ENCODE assay signal across 10 cellular contexts in the genomic region with DNA sequence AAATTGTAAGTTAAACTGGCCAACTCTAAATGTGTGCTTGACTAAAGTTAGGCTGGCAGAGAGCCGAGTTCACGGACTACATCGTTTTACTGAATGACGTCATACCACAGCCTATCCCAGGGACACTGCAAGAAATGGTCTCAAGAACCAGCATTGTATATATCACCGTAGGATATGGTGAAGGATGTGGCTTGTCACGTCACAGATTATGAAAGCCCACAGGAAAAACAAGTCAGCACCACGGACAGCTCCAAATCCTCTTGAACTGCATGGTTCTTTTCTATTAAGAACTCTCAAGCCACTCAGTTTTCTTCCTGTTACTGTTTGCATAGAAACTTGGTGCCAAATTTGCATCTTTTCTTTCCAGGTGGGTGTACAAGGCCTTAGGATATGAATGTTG.
DNase-seq lines count a peak whose midpoint lies in the region; ATAC-seq, FAIRE-seq and TF ChIP-seq lines count a peak whose summit lies in the region.
"Had no signal": no experiment of that assay in that cellular context is flagged by ENCODE, and none has a peak within 500 bp of the region (broad histone marks: within the 10 kb centered on the region; RNA-seq: fewer than 3 reads in every experiment).

No MANE protein-coding gene starts in this region.

- POLR2A ChIA-PET in PC-3 (lab: Charles Lee; ENCODE audit: unreplicated experiment), result no interaction called here

- no peaks in the 10 kb centered on the region for H3K79me2 ChIP-seq in PC-3 (ENCODE audit: low read length)
- H3K79me2 ChIP-seq: parathyroid adenoma had no signal

- no peaks in the 10 kb centered on the region for H3K36me3 ChIP-seq in PC-3 (ENCODE audit: low read depth, low read length)

- peaks cover 2% of the 10 kb centered on the region for H3K4me1 ChIP-seq in PC-3 (ENCODE audit: insufficient read depth, low read length)

- DNase-seq in GM18507 (ENCODE audit: extremely low spot score, insufficient read length, low read depth) (peak; percentile 18), PC-3 (peak; percentile 59), hepatic stellate cell (ENCODE audit: low spot score) (peak; percentile 29), NCI-H146 (lab: John Stamatoyannopoulos, UW) (no peak), retina (no peak), GF-D8 (lab: John Stamatoyannopoulos, UW) (no peak)
- DNase-seq in activated effector memory CD4-positive, alpha-beta T cell treated with anti-CD3 and anti-CD28 coated beads, Interleukin-2, amount 50 U/mL, for 16 hours, result peak; percentile 74
- DNase-seq in stimulated activated CD4-positive, alpha-beta T cell treated with anti-CD3 and anti-CD28 coated beads, Interleukin-4, amount 100 ng/mL, for 1 hour, result peak; percentile 29

- no peak overlapping the region for H3K4me2 ChIP-seq in PC-3 (ENCODE audit: low read length)

- no peaks in the 10 kb centered on the region for H3K27me3 ChIP-seq in PC-3 (ENCODE audit: low read length)

- no peak for ATAC-seq in PC-3
- ATAC-seq: Panc1 had no signal

- H3K9me3 ChIP-seq in PC-3 (ENCODE audit: low read length), result no peaks in the 10 kb centered on the region

- intact Hi-C loops in PC-3 (cut with micrococcal nuclease), result no loop called here

- FAIRE-seq in GM18507 (lab: Jason Lieb, UNC), result peak; percentile 58

- no peak overlapping the region for H3K9ac ChIP-seq in PC-3 (ENCODE audit: low read length)
- H3K9ac ChIP-seq: parathyroid adenoma had no signal

- BruUV-seq in PC-3 (replicated peaks; lab: Mats Ljungman, UMichigan), result no TSS peak

- no peak for TF ChIP-seq CTCF in PC-3 (conservative IDR thresholded peaks at IDR 0.05; ENCODE audit: low read depth, low read length)

- H3K27ac ChIP-seq in PC-3 (ENCODE audit: low read length), result no peak overlapping the region
- H3K27ac ChIP-seq: parathyroid adenoma had no signal

- no peak overlapping the region for H2AFZ ChIP-seq in PC-3 (ENCODE audit: low read length)
- H2AFZ ChIP-seq: parathyroid adenoma had no signal

- no peak overlapping the region for H3K4me3 ChIP-seq in PC-3 (ENCODE audit: low read length)

- H3K9me2 ChIP-seq in PC-3 (replicated peaks; ENCODE audit: low read length), result no peaks in the 10 kb centered on the region

- no peaks in the 10 kb centered on the region for H4K20me1 ChIP-seq in PC-3 (ENCODE audit: low read length)

- CTCF ChIA-PET in PC-3 (lab: Charles Lee), result no interaction called here

- no peaks in the 10 kb centered on the region for H3F3A ChIP-seq in PC-3 (ENCODE audit: low read length, unreplicated experiment)

Comparison
In these comparisons a context has a peak if more than half of its experiments do, and no peak if none do; other contexts are left out.
1. DNase-seq: peak in GM18507 (single experiment), PC-3 (single experiment), activated effector memory CD4-positive, alpha-beta T cell treated with anti-CD3 and anti-CD28 coated beads, Interleukin-2, amount 50 U/mL, for 16 hours (single experiment), hepatic stellate cell (single experiment) and stimulated activated CD4-positive, alpha-beta T cell treated with anti-CD3 and anti-CD28 coated beads, Interleukin-4, amount 100 ng/mL, for 1 hour (single experiment); none in NCI-H146 (single experiment), retina (single experiment) and GF-D8 (single experiment).